In genomic region chr1:53022179-53022578, GRCh38 we compare ENCODE assay signal across 16 cellular contexts. TPM values are rescaled to one million over a fixed set of nuclear protein-coding genes. Genes with fewer than 3 reads are reported as not detected.
DNase-seq lines count a peak whose midpoint lies in the region; TF ChIP-seq lines count a peak whose summit lies in the region.
"Had no signal": no experiment of that assay in that cellular context is flagged by ENCODE, and none has a peak within 500 bp of the region (broad histone marks: within the 10 kb centered on the region; RNA-seq: fewer than 3 reads in every experiment).

No MANE protein-coding gene starts in this region.

- no peak overlapping the region for H2BK15ac ChIP-seq in H9 (ENCODE audit: low read depth, low read length)

- H3K79me2 ChIP-seq in H9 (ENCODE audit: insufficient read depth, low read length) = no peaks in the 10 kb centered on the region
- peaks cover 41% of the 10 kb centered on the region for H3K79me2 ChIP-seq in Loucy (ENCODE audit: insufficient read depth, low read length)

- WGBS in H9 (ENCODE audit: extremely low coverage, insufficient read length, low lambda C conversion rate) = no CpG with 5 or more reads among the region's 1 CpG

- H2BK12ac ChIP-seq in H9 (ENCODE audit: insufficient read length, low read depth, low read length) = no peak overlapping the region

- H2BK5ac ChIP-seq in H9 (ENCODE audit: insufficient read length, low read length) = no peak overlapping the region

- no peak for TF ChIP-seq POLR2A in uterus (IDR thresholded peaks at IDR 0.05)

- H3K4me2 ChIP-seq in H9 (ENCODE audit: insufficient read depth, insufficient read length, low read length) = no peak overlapping the region
- H3K4me2 ChIP-seq in Loucy (ENCODE audit: low read depth, low read length, poor library complexity, severe bottlenecking) = no peak overlapping the region
- H3K4me2 ChIP-seq: GM23338 had no signal

- no peak overlapping the region for H3K4ac ChIP-seq in H9 (ENCODE audit: low read depth, low read length)

- no peak overlapping the region for H3K14ac ChIP-seq in H9 (ENCODE audit: insufficient read depth, low read length)

- H3K79me1 ChIP-seq in H9 (ENCODE audit: insufficient read depth, low read depth, low read length, poor library complexity, severe bottlenecking) = no peaks in the 10 kb centered on the region

- no peak overlapping the region for H3K9ac ChIP-seq in H9 (ENCODE audit: extremely low read depth, insufficient read length, low read length)
- no peak overlapping the region for H3K9ac ChIP-seq in Loucy (ENCODE audit: low read depth, low read length, poor library complexity, severe bottlenecking)

- no peaks in the 10 kb centered on the region for H3K9me3 ChIP-seq in H9 (ENCODE audit: control insufficient read depth, low read depth, low read length)
- no peaks in the 10 kb centered on the region for H3K9me3 ChIP-seq in Loucy (ENCODE audit: insufficient read depth, low read depth, low read length)
- H3K9me3 ChIP-seq in uterus = no peaks in the 10 kb centered on the region
- H3K9me3 ChIP-seq: HAP-1 had no signal

- H3K9me3 Mint-ChIP-seq in H9 = no peaks in the 10 kb centered on the region
- H3K9me3 Mint-ChIP-seq in type B pancreatic cell = no peaks in the 10 kb centered on the region
- H3K9me3 Mint-ChIP-seq: CD4-positive, alpha-beta T cell; GM23338; IgD-negative memory B cell had no signal

- H2BK20ac ChIP-seq in H9 (ENCODE audit: low read depth, low read length, poor library complexity, severe bottlenecking) = no peak overlapping the region

- no peak overlapping the region for H3K56ac ChIP-seq in H9 (ENCODE audit: insufficient read length, low read depth, low read length)

- TF ChIP-seq CTCF in H9 (conservative IDR thresholded peaks at IDR 0.05) = peak; percentile 38; the same call in 1 of the 3 replicates
- TF ChIP-seq CTCF in Loucy (conservative IDR thresholded peaks at IDR 0.05; ENCODE audit: low read length) = 0 out of 2 replicates have a peak, but pooled peaks have one; percentile 14
- peak; percentile 2 for TF ChIP-seq CTCF in fibroblast of pulmonary artery (IDR thresholded peaks at IDR 0.05; ENCODE audit: low read length, missing control alignments)
- peak; percentile 53 for TF ChIP-seq CTCF in type B pancreatic cell (conservative IDR thresholded peaks at IDR 0.05)
- no peak for TF ChIP-seq CTCF in foreskin fibroblast (IDR thresholded peaks at IDR 0.05; ENCODE audit: low read depth, low read length)
- no peak for TF ChIP-seq CTCF in uterus (IDR thresholded peaks at IDR 0.05)

- no peaks in the 10 kb centered on the region for H3K27me3 ChIP-seq in H9 (ENCODE audit: insufficient read depth, low read length)
- H3K27me3 ChIP-seq in Loucy (ENCODE audit: insufficient read depth, low read length, poor library complexity, severe bottlenecking) = no peaks in the 10 kb centered on the region
- no peaks in the 10 kb centered on the region for H3K27me3 ChIP-seq in uterus

- H3K27ac Mint-ChIP-seq in H9 = no peak overlapping the region
- H3K27ac Mint-ChIP-seq in type B pancreatic cell = no peak overlapping the region
- H3K27ac Mint-ChIP-seq: B cell; CD4-positive, alpha-beta T cell; GM23338; IgD-negative memory B cell had no signal

- no peak overlapping the region for H3K27ac ChIP-seq in H9 (ENCODE audit: insufficient read length, low read depth, low read length)
- no peak overlapping the region for H3K27ac ChIP-seq in uterus

- no peak overlapping the region for H2BK120ac ChIP-seq in H9 (ENCODE audit: low read depth, low read length, poor library complexity, severe bottlenecking)

- no peak overlapping the region for H4K8ac ChIP-seq in H9 (replicated peaks; ENCODE audit: insufficient read length, low read depth, low read length)

- H3K27me3 Mint-ChIP-seq in H9 (ENCODE audit: low read depth) (no peaks in the 10 kb centered on the region), type B pancreatic cell (no peaks in the 10 kb centered on the region)
- H3K27me3 Mint-ChIP-seq: B cell; CD4-positive, alpha-beta T cell; IgD-negative memory B cell had no signal

- H3K4me3 Mint-ChIP-seq in H9 (no peak overlapping the region), type B pancreatic cell (no peak overlapping the region)
- H3K4me3 Mint-ChIP-seq: B cell; CD4-positive, alpha-beta T cell; GM23338; IgD-negative memory B cell had no signal

- DNase-seq in H9 = no peak
- no peak for DNase-seq in fibroblast of pulmonary artery (ENCODE audit: low read depth)
- no peak for DNase-seq in type B pancreatic cell (ENCODE audit: extremely low spot score, unreplicated experiment)
- no peak for DNase-seq in foreskin fibroblast
- DNase-seq in uterus = no peak
- no peak for DNase-seq in activated T-cell treated with anti-CD3 and anti-CD28 coated beads, Interleukin-2, amount 50 U/mL, for 48 hours
- DNase-seq: C1 segment of cervical spinal cord; CD4-positive, alpha-beta T cell; DMS153; DMS79 treated with DMSO at 0.1 percent for 48 hours had no signal

- H3K4me3 ChIP-seq in Loucy (ENCODE audit: low read length, poor library complexity, severe bottlenecking) (no peak overlapping the region), fibroblast of pulmonary artery (replicated peaks; ENCODE audit: low read depth, low read length) (no peak overlapping the region), foreskin fibroblast (ENCODE audit: low read depth in 1 of 2, low read length in 2 of 2) (no peak overlapping the region), uterus (no peak overlapping the region)
- H3K4me3 ChIP-seq: GM23338, HAP-1 had no signal

- H3T11ph ChIP-seq in H9 (ENCODE audit: low read length) = no peak overlapping the region

- H3K4me1 ChIP-seq in H9 (ENCODE audit: insufficient read depth, low read length) (no peaks in the 10 kb centered on the region), Loucy (ENCODE audit: insufficient read depth, low read length, poor library complexity, severe bottlenecking) (peaks cover 9% of the 10 kb centered on the region), uterus (no peaks in the 10 kb centered on the region)
- H3K4me1 ChIP-seq: HAP-1 had no signal

- H4K5ac ChIP-seq in H9 (ENCODE audit: insufficient read length, low read depth, low read length) = no peak overlapping the region

- no peak overlapping the region for H2AFZ ChIP-seq in H9 (ENCODE audit: low read length)
- H2AFZ ChIP-seq in Loucy (ENCODE audit: low read length) = no peak overlapping the region
- H2AFZ ChIP-seq: GM23338 had no signal

- intact Hi-C loops in uterus (cut with DNase I; ENCODE audit: low total_unique reads) = no loop called here

- no peak overlapping the region for H3K23ac ChIP-seq in H9 (ENCODE audit: insufficient read length, low read depth, low read length)

- H3F3A ChIP-seq in Loucy (ENCODE audit: low read depth) = no peaks in the 10 kb centered on the region

- no peaks in the 10 kb centered on the region for H3K36me3 ChIP-seq in Loucy (ENCODE audit: insufficient read depth, low read length)
- no peaks in the 10 kb centered on the region for H3K36me3 ChIP-seq in uterus
- H3K36me3 ChIP-seq: HAP-1 had no signal

- no peaks in the 10 kb centered on the region for H3K4me1 Mint-ChIP-seq in H9
- peaks cover 5% of the 10 kb centered on the region for H3K4me1 Mint-ChIP-seq in type B pancreatic cell (ENCODE audit: unreplicated experiment)
- H3K4me1 Mint-ChIP-seq: GM23338 had no signal

- H3K36me3 Mint-ChIP-seq in H9 (ENCODE audit: insufficient read depth in 1 of 3, low read depth in 3 of 3) = no peaks in the 10 kb centered on the region
- H3K36me3 Mint-ChIP-seq in type B pancreatic cell = peaks cover 3% of the 10 kb centered on the region
- H3K36me3 Mint-ChIP-seq: IgD-negative memory B cell had no signal

- H3K23me2 ChIP-seq in H9 (ENCODE audit: insufficient read length, low read depth, low read length, poor library complexity, severe bottlenecking) = no peaks in the 10 kb centered on the region

- no peak overlapping the region for H4K91ac ChIP-seq in H9 (ENCODE audit: insufficient read length, low read depth, low read length)

- H4K20me1 ChIP-seq in H9 (ENCODE audit: control insufficient read depth, insufficient read depth, insufficient read length) = no peaks in the 10 kb centered on the region
- H4K20me1 ChIP-seq in Loucy (ENCODE audit: insufficient read depth, low read length, poor library complexity, severe bottlenecking) = no peaks in the 10 kb centered on the region

- H3K18ac ChIP-seq in H9 (ENCODE audit: insufficient read length, low read depth, low read length) = no peak overlapping the region

- H3K9me2 ChIP-seq in Loucy (replicated peaks; ENCODE audit: low read depth, low read length) = no peaks in the 10 kb centered on the region

- no peak overlapping the region for H2AK5ac ChIP-seq in H9 (ENCODE audit: insufficient read length, low read length)

RNA-seq across cellular contexts. Expression of gene PODN, which starts 39.8 kb away (rescaled TPM):
- total RNA-seq in H9 (2021) (0.17 and 0.29 TPM in 2 replicates), type B pancreatic cell (ENCODE audit: low replicate concordance) (2.8 and 3.2 TPM in 2 replicates), uterus (100 to 1,000 TPM in 1 of 4 donors, 10 to 100 TPM in 3; 20.9 to 100 (median 71.8) TPM)
- total RNA-seq: B cell; CD4-positive, alpha-beta T cell; HT1080 had no signal

Comparison
In these comparisons a context has a peak if more than half of its experiments do, and no peak if none do; other contexts are left out.
1. CTCF ChIP-seq: peak in H9 (single experiment), Loucy (single experiment), fibroblast of pulmonary artery (single experiment) and type B pancreatic cell (single experiment); none in foreskin fibroblast (single experiment) and uterus (0 of 4).